In genomic region chr17:75904749-75905521, GRCh38 we compare ENCODE assay signal across 8 cellular contexts. TPM values are rescaled to one million over a fixed set of nuclear protein-coding genes. Genes with fewer than 3 reads are reported as not detected.
DNase-seq lines count a peak whose midpoint lies in the region; TF ChIP-seq lines count a peak whose summit lies in the region.

Gene MRPL38, minus strand, starts transcription at chr17:75904884. Its CDS starts 9 bp downstream, at chr17:75904875.

- POLR2A ChIA-PET in RWPE1 (lab: Yijun Ruan, JAX; ENCODE audit: low non-redundant PET): no interaction called here

- peak; percentile 86 for TF ChIP-seq CTCF in LNCaP clone FGC (IDR thresholded peaks at IDR 0.05; ENCODE audit: control insufficient read depth, extremely low read depth, insufficient read depth)
- TF ChIP-seq CTCF in RWPE1 (conservative IDR thresholded peaks at IDR 0.05; ENCODE audit: low read depth): peak; percentile 97
- peak; percentile 98 to 100 (median 99) for TF ChIP-seq CTCF in nephron (IDR thresholded peaks at IDR 0.05; ENCODE audit: unreplicated experiment in 3 of 3)

- H3K4me3 ChIP-seq in LNCaP clone FGC (ENCODE audit: low read depth, low read length): peak within 1 kb of the TSS; percentile 93

- H3K27ac ChIP-seq in RWPE1: peak within 1 kb of the TSS; percentile 95

- H3K36me3 Mint-ChIP-seq in activated T-helper 2 cell treated with anti-CD3 and anti-CD28 coated beads, Interferon-gamma antibody, Interleukin-2, Interleukin-4, amounts not matched to agents 10 μg/mL and 5 μg/mL and 100 μg/mL, durations not matched to agents 14 hours and 24 hours and 36 hours (ENCODE audit: low read depth): peaks cover 12% of the 10 kb centered on the region
- H3K36me3 Mint-ChIP-seq in nephron (ENCODE audit: low read depth): peaks cover 7% of the 10 kb centered on the region
- peaks cover 12% of the 10 kb centered on the region for H3K36me3 Mint-ChIP-seq in stimulated activated naive CD8-positive, alpha-beta T cell treated with anti-CD3 and anti-CD28 coated beads, Interleukin-15, Interleukin-2, amounts not matched to agents 100 ng/mL and 50 ng/mL, for 24 hours (ENCODE audit: low read depth)

- H3K4me1 Mint-ChIP-seq in activated T-helper 2 cell treated with anti-CD3 and anti-CD28 coated beads, Interferon-gamma antibody, Interleukin-2, Interleukin-4, amounts not matched to agents 10 μg/mL and 5 μg/mL and 100 μg/mL, durations not matched to agents 14 hours and 24 hours and 36 hours (ENCODE audit: low read depth): peaks cover 5% of the 10 kb centered on the region
- no peaks in the 10 kb centered on the region for H3K4me1 Mint-ChIP-seq in nephron
- peaks cover 22% of the 10 kb centered on the region for H3K4me1 Mint-ChIP-seq in stimulated activated naive CD8-positive, alpha-beta T cell treated with anti-CD3 and anti-CD28 coated beads, Interleukin-15, Interleukin-2, amounts not matched to agents 100 ng/mL and 50 ng/mL, for 24 hours (ENCODE audit: low read depth)

- intact Hi-C loops in activated T-helper 2 cell treated with anti-CD3 and anti-CD28 coated beads, Interferon-gamma antibody, Interleukin-2, Interleukin-4, amounts not matched to agents 10 μg/mL and 5 μg/mL and 100 μg/mL, durations not matched to agents 14 hours and 24 hours and 36 hours (cut with micrococcal nuclease): loop anchor here (1.0 to 10.0 kb wide), 6 partner anchors 9 to 200 kb away; partner anchors contain the start of genes ACOX1, EXOC7, FBF1 and TEN1

- H3K4me3 Mint-ChIP-seq in activated T-helper 2 cell treated with anti-CD3 and anti-CD28 coated beads, Interferon-gamma antibody, Interleukin-2, Interleukin-4, amounts not matched to agents 10 μg/mL and 5 μg/mL and 100 μg/mL, durations not matched to agents 14 hours and 24 hours and 36 hours (ENCODE audit: low read depth): peak within 1 kb of the TSS; percentile 88
- peak within 1 kb of the TSS; percentile 93 to 95 (median 94) for H3K4me3 Mint-ChIP-seq in nephron
- peak within 1 kb of the TSS; percentile 99 for H3K4me3 Mint-ChIP-seq in stimulated activated naive CD8-positive, alpha-beta T cell treated with anti-CD3 and anti-CD28 coated beads, Interleukin-15, Interleukin-2, amounts not matched to agents 100 ng/mL and 50 ng/mL, for 24 hours

- H3K9me3 Mint-ChIP-seq in activated T-helper 2 cell treated with anti-CD3 and anti-CD28 coated beads, Interferon-gamma antibody, Interleukin-2, Interleukin-4, amounts not matched to agents 10 μg/mL and 5 μg/mL and 100 μg/mL, durations not matched to agents 14 hours and 24 hours and 36 hours: no peaks in the 10 kb centered on the region
- H3K9me3 Mint-ChIP-seq in nephron: no peaks in the 10 kb centered on the region
- H3K9me3 Mint-ChIP-seq in stimulated activated naive CD8-positive, alpha-beta T cell treated with anti-CD3 and anti-CD28 coated beads, Interleukin-15, Interleukin-2, amounts not matched to agents 100 ng/mL and 50 ng/mL, for 24 hours: no peaks in the 10 kb centered on the region

- H3K27ac Mint-ChIP-seq in activated T-helper 2 cell treated with anti-CD3 and anti-CD28 coated beads, Interferon-gamma antibody, Interleukin-2, Interleukin-4, amounts not matched to agents 10 μg/mL and 5 μg/mL and 100 μg/mL, durations not matched to agents 14 hours and 24 hours and 36 hours: peak within 1 kb of the TSS; percentile 89
- H3K27ac Mint-ChIP-seq in nephron: peak within 1 kb of the TSS; percentile 87 to 96 (median 93)
- H3K27ac Mint-ChIP-seq in stimulated activated naive CD8-positive, alpha-beta T cell treated with anti-CD3 and anti-CD28 coated beads, Interleukin-15, Interleukin-2, amounts not matched to agents 100 ng/mL and 50 ng/mL, for 24 hours: peak within 1 kb of the TSS; percentile 95

- DNase-seq in ELF-1 (ENCODE audit: low read depth, low spot score): peak; percentile 99
- peak; percentile 82 for DNase-seq in GOT3 (lab: John Stamatoyannopoulos, UW)
- DNase-seq in LNCaP clone FGC (ENCODE audit: low read depth): peak; percentile 76
- peak; percentile 95 for DNase-seq in RWPE1 (ENCODE audit: low spot score)
- peak; percentile 96 for DNase-seq in activated T-helper 2 cell treated with anti-CD3 and anti-CD28 coated beads, Interferon-gamma antibody, Interleukin-2, Interleukin-4, amounts not matched to agents 10 μg/mL and 5 μg/mL and 100 μg/mL, durations not matched to agents 14 hours and 24 hours and 36 hours (ENCODE audit: low spot score)
- peak; percentile 82 for DNase-seq in fibroblast of peridontal ligament (ENCODE audit: extremely low read depth)

- CTCF ChIA-PET in RWPE1 (lab: Yijun Ruan, JAX): interaction anchor here (0.5 to 1.6 kb wide), 15 partner anchors 8 to 767 kb away, joined by 3 to 6 read pairs (median 4); partner anchors contain the start of genes CDK3 and TRIM65

- no peaks in the 10 kb centered on the region for H3K27me3 Mint-ChIP-seq in activated T-helper 2 cell treated with anti-CD3 and anti-CD28 coated beads, Interferon-gamma antibody, Interleukin-2, Interleukin-4, amounts not matched to agents 10 μg/mL and 5 μg/mL and 100 μg/mL, durations not matched to agents 14 hours and 24 hours and 36 hours (ENCODE audit: low read depth)
- no peaks in the 10 kb centered on the region for H3K27me3 Mint-ChIP-seq in nephron (ENCODE audit: low read depth)
- no peaks in the 10 kb centered on the region for H3K27me3 Mint-ChIP-seq in stimulated activated naive CD8-positive, alpha-beta T cell treated with anti-CD3 and anti-CD28 coated beads, Interleukin-15, Interleukin-2, amounts not matched to agents 100 ng/mL and 50 ng/mL, for 24 hours

RNA-seq across cellular contexts. Expression of gene MRPL38, which starts in this region (rescaled TPM):
- 127 and 139 TPM in 2 replicates for total RNA-seq in activated T-helper 2 cell treated with anti-CD3 and anti-CD28 coated beads, Interferon-gamma antibody, Interleukin-2, Interleukin-4, amounts not matched to agents 10 μg/mL and 5 μg/mL and 100 μg/mL, durations not matched to agents 14 hours and 24 hours and 36 hours

Comparison
In these comparisons a context has a peak if more than half of its experiments do, and no peak if none do; other contexts are left out.
1. Peak in every context shown above with its lines: DNase-seq, H3K4me3 ChIP-seq and H3K27ac ChIP-seq.